Comparison of ENCODE assay signal across 14 cellular contexts in the genomic region with DNA sequence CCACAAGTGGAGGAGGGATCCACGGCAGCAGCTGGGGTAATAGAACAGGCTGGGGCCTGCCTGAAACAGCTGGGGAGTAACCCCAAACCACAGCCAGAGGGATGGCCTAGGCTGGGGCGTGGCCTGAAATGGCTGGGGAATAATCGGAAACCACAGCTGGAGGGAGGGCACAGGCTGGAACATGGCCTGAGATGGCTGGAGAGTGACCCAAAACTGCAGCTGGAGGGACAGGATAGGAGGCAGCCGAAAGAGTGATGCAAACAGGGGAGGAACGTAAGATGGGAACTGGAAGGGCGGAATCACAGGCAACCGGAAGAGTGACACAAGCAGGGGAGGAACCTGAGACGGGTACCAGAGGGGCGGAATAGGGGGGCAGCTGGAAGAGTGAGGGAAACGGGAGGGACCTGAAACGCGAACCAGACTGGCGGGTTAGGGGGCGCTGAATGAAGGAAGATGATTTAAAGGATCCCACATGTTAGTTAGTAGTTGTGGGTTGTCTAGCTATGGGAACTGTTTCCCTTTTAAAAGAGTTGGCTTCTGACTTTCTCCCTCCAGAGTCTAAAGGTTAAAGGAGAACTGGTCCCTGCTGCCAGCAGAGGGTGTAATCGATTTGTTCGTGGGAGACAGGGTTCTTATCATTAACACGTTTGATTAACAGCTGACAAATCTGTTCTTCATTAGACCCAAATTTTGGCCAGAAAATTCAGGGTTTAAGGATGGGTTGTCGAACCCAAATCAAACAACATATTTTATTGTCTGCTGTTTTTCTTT.
DNase-seq lines count a peak whose midpoint lies in the region; ATAC-seq and TF ChIP-seq lines count a peak whose summit lies in the region.
"Had no signal": no experiment of that assay in that cellular context is flagged by ENCODE, and none has a peak within 500 bp of the region (broad histone marks: within the 10 kb centered on the region; RNA-seq: fewer than 3 reads in every experiment).

No MANE protein-coding gene starts in this region.

- no peaks in the 10 kb centered on the region for H3K27me3 Mint-ChIP-seq in activated CD4-positive, alpha-beta T cell treated with anti-CD3 and anti-CD28 coated beads for 36 hours
- no peaks in the 10 kb centered on the region for H3K27me3 Mint-ChIP-seq in activated naive CD8-positive, alpha-beta T cell treated with anti-CD3 and anti-CD28 coated beads, Interleukin-2, amount 50 U/mL, for 24 hours
- H3K27me3 Mint-ChIP-seq in stimulated activated naive CD8-positive, alpha-beta T cell treated with anti-CD3 and anti-CD28 coated beads, Interleukin-15, Interleukin-2, amounts not matched to agents 100 ng/mL and 50 ng/mL, for 24 hours: no peaks in the 10 kb centered on the region

- TF ChIP-seq CTCF in foreskin fibroblast (IDR thresholded peaks at IDR 0.05; ENCODE audit: low read depth, low read length): no peak

- CTCF ChIA-PET in activated CD4-positive, alpha-beta T cell treated with anti-CD3 and anti-CD28 coated beads for 36 hours (lab: Charles Lee): no interaction called here

- no peak for ATAC-seq in activated CD4-positive, alpha-beta T cell treated with anti-CD3 and anti-CD28 coated beads for 36 hours
- no peak for ATAC-seq in activated naive CD8-positive, alpha-beta T cell treated with anti-CD3 and anti-CD28 coated beads, Interleukin-2, amount 50 U/mL, for 24 hours
- ATAC-seq in HG03442 (IDR thresholded peaks at IDR 0.05; ENCODE audit: unreplicated experiment): no peak

- intact Hi-C loops in activated CD4-positive, alpha-beta T cell treated with anti-CD3 and anti-CD28 coated beads for 36 hours (cut with DNase I, micrococcal nuclease): loop anchor here (2.0 to 10.0 kb wide), 2 partner anchors 759 to 833 kb away; partner anchors contain the start of gene EIF1AY (in 1 of the 2)

- DNase-seq in activated CD4-positive, alpha-beta T cell treated with anti-CD3 and anti-CD28 coated beads for 36 hours: peak; percentile 6
- no peak for DNase-seq in activated CD4-positive, alpha-beta T cell treated with anti-CD3 and anti-CD28 coated beads, Interleukin-2, amount 50 U/mL, for 1 hour
- peak; percentile 1 for DNase-seq in MG63
- peak; percentile 1 for DNase-seq in activated naive CD8-positive, alpha-beta T cell treated with anti-CD3 and anti-CD28 coated beads, Interleukin-2, amount 50 U/mL, for 24 hours
- no peak for DNase-seq in foreskin fibroblast
- no peak for DNase-seq in NCI-H1694 treated with DMSO at 0.1 percent for 48 hours (lab: John Stamatoyannopoulos, UW)
- DNase-seq: central memory CD4-positive, alpha-beta T cell; DMS79 treated with DMSO at 0.1 percent for 48 hours; esophagus squamous epithelium; NCI-H146; PC-9; stimulated activated naive B cell treated with anti-CD40 and anti-IgM and Interleukin-4, amounts not matched to agents 10 μg/mL and 1 μg/mL and 100 μg/mL, for 72 hours had no signal

- peak overlapping the region; percentile 12 for H3K4me3 Mint-ChIP-seq in activated CD4-positive, alpha-beta T cell treated with anti-CD3 and anti-CD28 coated beads for 36 hours
- peak overlapping the region; percentile 29 for H3K4me3 Mint-ChIP-seq in activated naive CD8-positive, alpha-beta T cell treated with anti-CD3 and anti-CD28 coated beads, Interleukin-2, amount 50 U/mL, for 24 hours
- H3K4me3 Mint-ChIP-seq in stimulated activated naive CD8-positive, alpha-beta T cell treated with anti-CD3 and anti-CD28 coated beads, Interleukin-15, Interleukin-2, amounts not matched to agents 100 ng/mL and 50 ng/mL, for 24 hours: peak overlapping the region; percentile 13

- no peaks in the 10 kb centered on the region for H3K36me3 Mint-ChIP-seq in activated CD4-positive, alpha-beta T cell treated with anti-CD3 and anti-CD28 coated beads for 36 hours (ENCODE audit: low read depth)
- no peaks in the 10 kb centered on the region for H3K36me3 Mint-ChIP-seq in activated naive CD8-positive, alpha-beta T cell treated with anti-CD3 and anti-CD28 coated beads, Interleukin-2, amount 50 U/mL, for 24 hours (ENCODE audit: low read depth)
- no peaks in the 10 kb centered on the region for H3K36me3 Mint-ChIP-seq in stimulated activated naive CD8-positive, alpha-beta T cell treated with anti-CD3 and anti-CD28 coated beads, Interleukin-15, Interleukin-2, amounts not matched to agents 100 ng/mL and 50 ng/mL, for 24 hours (ENCODE audit: low read depth)
- H3K36me3 Mint-ChIP-seq: stimulated activated naive B cell treated with anti-CD40 and anti-IgM and Interleukin-4, amounts not matched to agents 10 μg/mL and 1 μg/mL and 100 μg/mL, for 72 hours had no signal

- peaks cover 4% of the 10 kb centered on the region for H3K4me1 Mint-ChIP-seq in activated CD4-positive, alpha-beta T cell treated with anti-CD3 and anti-CD28 coated beads for 36 hours
- H3K4me1 Mint-ChIP-seq in activated naive CD8-positive, alpha-beta T cell treated with anti-CD3 and anti-CD28 coated beads, Interleukin-2, amount 50 U/mL, for 24 hours: peaks cover 7% of the 10 kb centered on the region
- peaks cover 4% of the 10 kb centered on the region for H3K4me1 Mint-ChIP-seq in stimulated activated naive CD8-positive, alpha-beta T cell treated with anti-CD3 and anti-CD28 coated beads, Interleukin-15, Interleukin-2, amounts not matched to agents 100 ng/mL and 50 ng/mL, for 24 hours (ENCODE audit: low read depth)

- H3K9me3 ChIP-seq in MG63: no peaks in the 10 kb centered on the region
- H3K9me3 ChIP-seq: esophagus squamous epithelium had no signal

- H3K27me3 ChIP-seq in MG63: no peaks in the 10 kb centered on the region
- H3K27me3 ChIP-seq: esophagus squamous epithelium had no signal

- no peaks in the 10 kb centered on the region for H3K9me3 Mint-ChIP-seq in activated CD4-positive, alpha-beta T cell treated with anti-CD3 and anti-CD28 coated beads for 36 hours (ENCODE audit: low read depth)
- no peaks in the 10 kb centered on the region for H3K9me3 Mint-ChIP-seq in activated naive CD8-positive, alpha-beta T cell treated with anti-CD3 and anti-CD28 coated beads, Interleukin-2, amount 50 U/mL, for 24 hours
- H3K9me3 Mint-ChIP-seq in stimulated activated naive CD8-positive, alpha-beta T cell treated with anti-CD3 and anti-CD28 coated beads, Interleukin-15, Interleukin-2, amounts not matched to agents 100 ng/mL and 50 ng/mL, for 24 hours: no peaks in the 10 kb centered on the region
- H3K9me3 Mint-ChIP-seq: stimulated activated naive B cell treated with anti-CD40 and anti-IgM and Interleukin-4, amounts not matched to agents 10 μg/mL and 1 μg/mL and 100 μg/mL, for 72 hours had no signal

- no peak overlapping the region for H3K4me3 ChIP-seq in MG63
- no peak overlapping the region for H3K4me3 ChIP-seq in foreskin fibroblast (ENCODE audit: low read depth in 1 of 2, low read length in 2 of 2)
- H3K4me3 ChIP-seq: esophagus squamous epithelium, PC-9 had no signal

- POLR2A ChIA-PET in activated CD4-positive, alpha-beta T cell treated with anti-CD3 and anti-CD28 coated beads for 36 hours (lab: Charles Lee): no interaction called here

- no peak overlapping the region for H3K27ac Mint-ChIP-seq in activated CD4-positive, alpha-beta T cell treated with anti-CD3 and anti-CD28 coated beads for 36 hours
- H3K27ac Mint-ChIP-seq in activated naive CD8-positive, alpha-beta T cell treated with anti-CD3 and anti-CD28 coated beads, Interleukin-2, amount 50 U/mL, for 24 hours: peak overlapping the region; percentile 35
- no peak overlapping the region for H3K27ac Mint-ChIP-seq in stimulated activated naive CD8-positive, alpha-beta T cell treated with anti-CD3 and anti-CD28 coated beads, Interleukin-15, Interleukin-2, amounts not matched to agents 100 ng/mL and 50 ng/mL, for 24 hours
- H3K27ac Mint-ChIP-seq: stimulated activated naive B cell treated with anti-CD40 and anti-IgM and Interleukin-4, amounts not matched to agents 10 μg/mL and 1 μg/mL and 100 μg/mL, for 72 hours had no signal

- no peaks in the 10 kb centered on the region for H3K36me3 ChIP-seq in MG63
- H3K36me3 ChIP-seq: esophagus squamous epithelium had no signal

Comparison
In these comparisons a context has a peak if more than half of its experiments do, and no peak if none do; other contexts are left out.
1. DNase-seq: peak in activated CD4-positive, alpha-beta T cell treated with anti-CD3 and anti-CD28 coated beads for 36 hours (single experiment), MG63 (single experiment) and activated naive CD8-positive, alpha-beta T cell treated with anti-CD3 and anti-CD28 coated beads, Interleukin-2, amount 50 U/mL, for 24 hours (single experiment); none in activated CD4-positive, alpha-beta T cell treated with anti-CD3 and anti-CD28 coated beads, Interleukin-2, amount 50 U/mL, for 1 hour (single experiment), foreskin fibroblast (0 of 2) and NCI-H1694 treated with DMSO at 0.1 percent for 48 hours (single experiment).
2. Peak in every context shown above with its lines, with median percentiles within 50 percentile points of each other: H3K4me3 Mint-ChIP-seq.